In genomic region chr6:34447381-34447780, GRCh38 we compare ENCODE assay signal across 12 cellular contexts.
"Had no signal": no experiment of that assay in that cellular context is flagged by ENCODE, and none has a peak within 500 bp of the region (broad histone marks: within the 10 kb centered on the region; RNA-seq: fewer than 3 reads in every experiment).

No MANE protein-coding gene starts in this region.

- FAIRE-seq: astrocyte, bronchial epithelial cell, frontal cortex had no signal

- H3K9me3 ChIP-seq: sigmoid colon had no signal

- DNase-seq: activated CD4-positive, alpha-beta T cell treated with anti-CD3 and anti-CD28 coated beads for 48 hours; activated effector memory CD4-positive, alpha-beta T cell treated with Interleukin-2 at 50 U/mL for 16 hours; activated naive CD4-positive, alpha-beta T cell treated with anti-CD3 and anti-CD28 coated beads, Interleukin-2, amount 50 U/mL, for 16 hours; activated T-cell treated with anti-CD3 and anti-CD28 coated beads, Interleukin-2, amount 50 U/mL, for 4 hours; heart left ventricle; immature natural killer cell; sigmoid colon; spleen; stimulated activated naive CD8-positive, alpha-beta T cell treated with anti-CD3 and anti-CD28 coated beads, Interleukin-15, amount 100 ng/mL, for 72 hours had no signal

- H3K36me3 ChIP-seq: heart left ventricle, sigmoid colon, spleen had no signal

- H3K27ac ChIP-seq: heart left ventricle, sigmoid colon, spleen had no signal

- H3K27me3 ChIP-seq: heart left ventricle, sigmoid colon, spleen had no signal

- H3K4me3 ChIP-seq: heart left ventricle, sigmoid colon, spleen had no signal

- H3K4me1 ChIP-seq: heart left ventricle, sigmoid colon, spleen had no signal
